In genomic region chr18:6031004-6031403, GRCh38 we compare ENCODE assay signal across 26 cellular contexts.
"Had no signal": no experiment of that assay in that cellular context is flagged by ENCODE, and none has a peak within 500 bp of the region (broad histone marks: within the 10 kb centered on the region; RNA-seq: fewer than 3 reads in every experiment).

No MANE protein-coding gene starts in this region.

- H3K36me3 Mint-ChIP-seq: activated naive CD4-positive, alpha-beta T cell treated with anti-CD3 and anti-CD28 coated beads, Interleukin-2, amount 50 U/mL, for 72 hours; stimulated activated memory B cell treated with anti-CD40 and anti-IgM and Interleukin-4, amounts not matched to agents 10 μg/mL and 1 μg/mL and 100 μg/mL, for 72 hours had no signal

- H3K4me3 Mint-ChIP-seq: activated CD4-positive, alpha-beta memory T cell treated with anti-CD3 and anti-CD28 coated beads, Interleukin-2, amount 10 ng/mL, durations not matched to agents 7 days and 5 days; activated CD4-positive, alpha-beta T cell treated with anti-CD3 and anti-CD28 coated beads, Interleukin-2, amount 10 ng/mL, durations not matched to agents 24 days and 14 days; endodermal cell; immature natural killer cell; natural killer cell; stimulated activated memory B cell treated with anti-CD40 and anti-IgM and Interleukin-4, amounts not matched to agents 10 μg/mL and 1 μg/mL and 100 μg/mL, for 72 hours; type B pancreatic cell had no signal

- H3K27me3 Mint-ChIP-seq: activated CD4-positive, alpha-beta memory T cell treated with anti-CD3 and anti-CD28 coated beads, Interleukin-2, amount 10 ng/mL, durations not matched to agents 7 days and 5 days; stimulated activated memory B cell treated with anti-CD40 and anti-IgM and Interleukin-4, amounts not matched to agents 10 μg/mL and 1 μg/mL and 100 μg/mL, for 72 hours; type B pancreatic cell had no signal

- H3K4me3 ChIP-seq: left ventricle myocardium inferior, pancreas, smooth muscle cell, stomach, testis, vagina had no signal

- H3K4me2 ChIP-seq: smooth muscle cell had no signal

- H3K9me3 ChIP-seq: neutrophil, pancreas, testis, vagina had no signal

- H3K4me1 ChIP-seq: breast epithelium, foreskin keratinocyte, left ventricle myocardium inferior, pancreas, stomach, vagina had no signal

- H3K36me3 ChIP-seq: breast epithelium, left ventricle myocardium inferior, neutrophil, pancreas, stomach, vagina had no signal

- H3K27me3 ChIP-seq: breast epithelium, foreskin keratinocyte, neutrophil, pancreas, stomach, testis, vagina had no signal

- H3K27ac ChIP-seq: breast epithelium, epithelial cell of prostate, foreskin keratinocyte, left ventricle myocardium inferior, neutrophil, pancreas, stomach, testis, vagina had no signal

- ATAC-seq: activated CD4-positive, CD25-positive, alpha-beta regulatory T cell treated with anti-CD3 and anti-CD28 coated beads, Interleukin-2, amount 50 U/mL, for 24 hours; activated naive CD4-positive, alpha-beta T cell treated with anti-CD3 and anti-CD28 coated beads, Interleukin-2, amount 50 U/mL, for 72 hours; foreskin keratinocyte; natural killer cell; pancreas; stimulated activated memory B cell treated with anti-CD40 and anti-IgM and Interleukin-4, amounts not matched to agents 10 μg/mL and 1 μg/mL and 100 μg/mL, for 72 hours had no signal

- DNase-seq: activated CD4-positive, alpha-beta memory T cell treated with anti-CD3 and anti-CD28 coated beads, Interleukin-2, amount 10 ng/mL, durations not matched to agents 7 days and 5 days; activated CD4-positive, alpha-beta T cell treated with anti-CD3 and anti-CD28 coated beads, Interleukin-2, amount 10 ng/mL, durations not matched to agents 24 days and 14 days; activated gamma-delta T cell treated with Interleukin-2 at 50 U/mL for 16 hours; cortex of kidney; foreskin keratinocyte; immature natural killer cell; left ventricle myocardium inferior; mammary epithelial cell; midbrain; natural killer cell; pancreas; right cardiac atrium; stimulated activated CD4-positive, alpha-beta T cell treated with anti-CD3 and anti-CD28 coated beads, Interleukin-15, amount 100 ng/mL, for 24 hours; stomach; T-helper 2 cell had no signal

- H3K4me1 Mint-ChIP-seq: activated CD4-positive, alpha-beta memory T cell treated with anti-CD3 and anti-CD28 coated beads, Interleukin-2, amount 10 ng/mL, durations not matched to agents 7 days and 5 days; activated CD4-positive, alpha-beta T cell treated with anti-CD3 and anti-CD28 coated beads, Interleukin-2, amount 10 ng/mL, durations not matched to agents 24 days and 14 days; natural killer cell; stimulated activated memory B cell treated with anti-CD40 and anti-IgM and Interleukin-4, amounts not matched to agents 10 μg/mL and 1 μg/mL and 100 μg/mL, for 72 hours had no signal
